In genomic region chr6:138161118-138161433, GRCh38 we compare ENCODE assay signal across 8 cellular contexts. TPM values are rescaled to one million over a fixed set of nuclear protein-coding genes. Genes with fewer than 3 reads are reported as not detected.
DNase-seq lines count a peak whose midpoint lies in the region; ATAC-seq, FAIRE-seq and TF ChIP-seq lines count a peak whose summit lies in the region.

No MANE protein-coding gene starts in this region.

- no peak overlapping the region for H3K27ac ChIP-seq in CD4-positive, alpha-beta T cell (ENCODE audit: low read depth, low read length)
- H3K27ac ChIP-seq in PC-3 (ENCODE audit: low read length): no peak overlapping the region
- H3K27ac ChIP-seq in pancreas: peak overlapping the region in 3 of 4 donors; percentile 66 to 94 (median 84)

- 0 out of 2 replicates have a peak overlapping the region, but pooled peaks have one; percentile 20 for H3K9ac ChIP-seq in PC-3 (ENCODE audit: low read length)

- H3K4me3 ChIP-seq in PC-3 (ENCODE audit: low read length) (peak overlapping the region; percentile 97), epithelial cell of esophagus (ENCODE audit: low read length) (peak overlapping the region; percentile 41), pancreas (peak overlapping the region; percentile 43 to 89 (median 66))

- WGBS in pancreas, 2 donors: 18 to 21% methylated on average over 12 of the region's 12 CpGs

- H3F3A ChIP-seq in PC-3 (ENCODE audit: low read length, unreplicated experiment): no peaks in the 10 kb centered on the region

- CTCF ChIA-PET in CD4-positive, alpha-beta T cell (lab: Charles Lee): no interaction called here
- CTCF ChIA-PET in PC-3 (lab: Charles Lee): no interaction called here

- peaks cover 66% of the 10 kb centered on the region for H3K27me3 ChIP-seq in CD4-positive, alpha-beta T cell (ENCODE audit: control insufficient read depth, insufficient read depth, low read length)
- peaks cover 19% of the 10 kb centered on the region; the same call in 1 of the 2 replicates for H3K27me3 ChIP-seq in PC-3 (ENCODE audit: low read length)
- no peaks in the 10 kb centered on the region for H3K27me3 ChIP-seq in pancreas

- no peak for ATAC-seq in CD4-positive, alpha-beta T cell (ENCODE audit: poor library complexity)
- ATAC-seq in PC-3: no peak
- ATAC-seq in pancreas: no peak
- ATAC-seq in HG02970 (IDR thresholded peaks at IDR 0.05; ENCODE audit: low FRiP score, unreplicated experiment): no peak

- FAIRE-seq in pancreas (lab: Jason Lieb, UNC): no peak

- H3K27me3 Mint-ChIP-seq in CD4-positive, alpha-beta T cell: peaks cover 82% of the 10 kb centered on the region

- H3K4me1 ChIP-seq in PC-3 (ENCODE audit: insufficient read depth, low read length) (peaks cover 18% of the 10 kb centered on the region), pancreas (peaks cover 0 to 4% (median 0%) of the 10 kb centered on the region in 3 donors)

- H3K36me3 Mint-ChIP-seq in CD4-positive, alpha-beta T cell (ENCODE audit: low read depth): no peaks in the 10 kb centered on the region

- H3K4me2 ChIP-seq in PC-3 (ENCODE audit: low read length): peak overlapping the region; percentile 91

- peaks cover 15% of the 10 kb centered on the region for H3K4me1 Mint-ChIP-seq in CD4-positive, alpha-beta T cell (ENCODE audit: low read depth)

- TSS peak; percentile 45 for BruUV-seq in PC-3 (replicated peaks; lab: Mats Ljungman, UMichigan)

- POLR2A ChIA-PET in CD4-positive, alpha-beta T cell (lab: Charles Lee): no interaction called here
- POLR2A ChIA-PET in PC-3 (lab: Charles Lee; ENCODE audit: unreplicated experiment): no interaction called here

- no peak for DNase-seq in CD4-positive, alpha-beta T cell
- no peak for DNase-seq in PC-3
- DNase-seq in epithelial cell of esophagus (ENCODE audit: low read depth): no peak
- DNase-seq in pancreas: peak in 1 of 6 donors; percentile 16
- DNase-seq in NCI-H187 (lab: John Stamatoyannopoulos, UW): no peak
- no peak for DNase-seq in DMS153 (lab: John Stamatoyannopoulos, UW)
- no peak for DNase-seq in OCI-M2 (lab: John Stamatoyannopoulos, UW; ENCODE audit: unreplicated experiment)

- H3K36me3 ChIP-seq in PC-3 (ENCODE audit: low read depth, low read length) (no peaks in the 10 kb centered on the region), pancreas (no peaks in the 10 kb centered on the region)

- H2AFZ ChIP-seq in PC-3 (ENCODE audit: low read length): peak overlapping the region; percentile 84

- H3K9me2 ChIP-seq in PC-3 (replicated peaks; ENCODE audit: low read length): no peaks in the 10 kb centered on the region

- intact Hi-C loops in CD4-positive, alpha-beta T cell (cut with DNase I, micrococcal nuclease): no loop called here
- intact Hi-C loops in PC-3 (cut with micrococcal nuclease): loop anchor here (5.0 kb wide), 1 partner anchor 241 kb away; the partner anchor contains the start of gene HEBP2
- intact Hi-C loops in pancreas (cut with DNase I): loop anchor here in 1 of 3 donors (10.0 kb wide), 1 partner anchor 74 kb away; no protein-coding TSS in a partner anchor

- TF ChIP-seq CTCF in CD4-positive, alpha-beta T cell (IDR thresholded peaks at IDR 0.05): no peak
- TF ChIP-seq CTCF in PC-3 (conservative IDR thresholded peaks at IDR 0.05; ENCODE audit: low read depth, low read length): no peak
- no peak for TF ChIP-seq CTCF in epithelial cell of esophagus (IDR thresholded peaks at IDR 0.05; ENCODE audit: insufficient read depth, low read depth, low read length, missing control alignments)
- TF ChIP-seq CTCF in pancreas (IDR thresholded peaks at IDR 0.05): no peak

- H3K79me2 ChIP-seq in PC-3 (ENCODE audit: low read length): peaks cover 32% of the 10 kb centered on the region

- no peaks in the 10 kb centered on the region for H3K9me3 ChIP-seq in CD4-positive, alpha-beta T cell (ENCODE audit: control insufficient read depth, low read length)
- H3K9me3 ChIP-seq in PC-3 (ENCODE audit: low read length) (no peaks in the 10 kb centered on the region), pancreas (no peaks in the 10 kb centered on the region)

- no peaks in the 10 kb centered on the region for H4K20me1 ChIP-seq in PC-3 (ENCODE audit: low read length)

- H3K27ac Mint-ChIP-seq in CD4-positive, alpha-beta T cell: no peak overlapping the region

- H3K9me3 Mint-ChIP-seq in CD4-positive, alpha-beta T cell: no peaks in the 10 kb centered on the region

- peak overlapping the region; percentile 76 for H3K4me3 Mint-ChIP-seq in CD4-positive, alpha-beta T cell

RNA-seq across cellular contexts. Expression of gene ARFGEF3, which starts 0.7 kb away (rescaled TPM):
- total RNA-seq in CD4-positive, alpha-beta T cell: not detected
- total RNA-seq in PC-3 (2014; rRNA removed) (7.8 and 8.8 TPM in 2 replicates), pancreas (10 to 100 TPM; 13.7 to 19.0 (median 16.4) TPM)
- 1 to 10 TPM; 4.8 to 9.7 TPM for polyA plus RNA-seq in pancreas

RNA-seq across cellular contexts. Expression of gene PERP, which starts 53.9 kb away (rescaled TPM):
- 1 to 10 TPM; 1.3 to 1.4 TPM for total RNA-seq in CD4-positive, alpha-beta T cell
- total RNA-seq in PC-3 (2014; rRNA removed): 42.5 and 50.3 TPM in 2 replicates
- total RNA-seq in pancreas: 10 to 100 TPM; 13.7 to 46.6 (median 17.7) TPM
- polyA plus RNA-seq in pancreas: 10 to 100 TPM; 22.8 to 31.2 TPM

RNA-seq across cellular contexts. Expression of gene PBOV1, which starts 57.2 kb away (rescaled TPM):
- not detected for total RNA-seq in CD4-positive, alpha-beta T cell
- not detected in 2 replicates for total RNA-seq in PC-3 (2014; rRNA removed)
- total RNA-seq in pancreas: not detected
- not detected for polyA plus RNA-seq in pancreas

Comparison
In these comparisons a context has a peak if more than half of its experiments do, and no peak if none do; other contexts are left out.
1. H3K27ac ChIP-seq: peak in pancreas (3 of 4); none in CD4-positive, alpha-beta T cell (single experiment) and PC-3 (single experiment).
2. H3K4me3 ChIP-seq: peak in every context shown above with its lines; median percentile 97 in PC-3; 66 in pancreas; 41 in epithelial cell of esophagus.
3. RNA of gene PERP, which starts 53.9 kb away (total RNA-seq): 42.5 to 50.3 TPM in PC-3 and 13.7 to 46.6 TPM in pancreas; 1.3 to 1.4 TPM in CD4-positive, alpha-beta T cell; every median in the first group is over 4 times any median in the second.